ENCODE assay signal across 7 cellular contexts in genomic region chr6:32154514-32155161, GRCh38. TPM values are rescaled to one million over a fixed set of nuclear protein-coding genes. Genes with fewer than 3 reads are reported as not detected.
A peak's percentile ranks its signal among the peaks of the same experiment; 100 is the strongest.
DNase-seq lines count a peak whose midpoint lies in the region; ATAC-seq, FAIRE-seq and TF ChIP-seq lines count a peak whose summit lies in the region.

No MANE protein-coding gene starts in this region.

- H3K4me1 ChIP-seq in HUES48 (ENCODE audit: control insufficient read depth, insufficient read depth, low read length) = peaks cover 26% of the 10 kb centered on the region
- peaks cover 18% of the 10 kb centered on the region for H3K4me1 ChIP-seq in PC-9 (replicated peaks; ENCODE audit: insufficient read depth)
- peaks cover 19 to 47% of the 10 kb centered on the region in 2 donors for H3K4me1 ChIP-seq in thoracic aorta (ENCODE audit: control insufficient read depth in 1 of 2, low read depth in 2 of 2)

- H3K27me3 Mint-ChIP-seq in activated T-helper 1 cell treated with anti-CD3 and anti-CD28 coated beads, Interleukin-12 subunit alpha, Interleukin-12 subunit beta, Interleukin-2, Interleukin-4 antibody, amounts not matched to agents 30 ng/mL and 10 ng/mL and 1 ng/mL, durations not matched to agents 14 hours and 24 hours and 36 hours (ENCODE audit: insufficient read depth) = peaks cover 32% of the 10 kb centered on the region
- peaks cover 8 to 15% of the 10 kb centered on the region in 2 donors for H3K27me3 Mint-ChIP-seq in natural killer cell (ENCODE audit: low read depth in 2 of 2)

- CTCF ChIA-PET in PC-9 (lab: Charles Lee) = no interaction called here

- TF ChIP-seq POLR2A in GM12891 (IDR thresholded peaks at IDR 0.05; ENCODE audit: low read depth, low read length) = no peak

- H3K27me3 ChIP-seq in HUES48 (ENCODE audit: control insufficient read depth, insufficient read depth, low read length) (peaks cover 33% of the 10 kb centered on the region), PC-9 (ENCODE audit: insufficient read depth, low read depth) (no peaks in the 10 kb centered on the region), thoracic aorta (replicated peaks; ENCODE audit: insufficient read depth) (no peaks in the 10 kb centered on the region)

- peak overlapping the region; percentile 98 for H3K4me2 ChIP-seq in PC-9

- intact Hi-C loops in PC-9 (cut with micrococcal nuclease; ENCODE audit: unreplicated experiment) = loop anchor here (1.0 to 2.0 kb wide), 4 partner anchors 22 to 41 kb away; partner anchors contain the start of genes AGPAT1 and FKBPL
- intact Hi-C loops in activated T-helper 1 cell treated with anti-CD3 and anti-CD28 coated beads, Interleukin-12 subunit alpha, Interleukin-12 subunit beta, Interleukin-2, Interleukin-4 antibody, amounts not matched to agents 30 ng/mL and 10 ng/mL and 1 ng/mL, durations not matched to agents 14 hours and 24 hours and 36 hours (cut with micrococcal nuclease) = loop anchor here (1.0 kb wide), 6 partner anchors 22 to 106 kb away; partner anchors contain the start of genes AGPAT1 and FKBPL
- intact Hi-C loops in natural killer cell (cut with micrococcal nuclease) = loop anchor here (1.0 to 2.0 kb wide), 5 partner anchors 24 to 68 kb away; partner anchors contain the start of genes FKBPL and RNF5

- peak overlapping the region; percentile 82; the same call in 1 of the 2 replicates for H2AFZ ChIP-seq in PC-9

- peaks cover 16% of the 10 kb centered on the region; the same call in 1 of the 2 replicates for H3F3A ChIP-seq in PC-9 (ENCODE audit: insufficient read depth, low read depth)

- H3K4me3 Mint-ChIP-seq in activated T-helper 1 cell treated with anti-CD3 and anti-CD28 coated beads, Interleukin-12 subunit alpha, Interleukin-12 subunit beta, Interleukin-2, Interleukin-4 antibody, amounts not matched to agents 30 ng/mL and 10 ng/mL and 1 ng/mL, durations not matched to agents 14 hours and 24 hours and 36 hours = peak overlapping the region; percentile 99
- peak overlapping the region; percentile 96 for H3K4me3 Mint-ChIP-seq in natural killer cell

- H3K36me3 Mint-ChIP-seq in activated T-helper 1 cell treated with anti-CD3 and anti-CD28 coated beads, Interleukin-12 subunit alpha, Interleukin-12 subunit beta, Interleukin-2, Interleukin-4 antibody, amounts not matched to agents 30 ng/mL and 10 ng/mL and 1 ng/mL, durations not matched to agents 14 hours and 24 hours and 36 hours (ENCODE audit: low read depth) = peaks cover 19% of the 10 kb centered on the region
- H3K36me3 Mint-ChIP-seq in natural killer cell = peaks cover 6% of the 10 kb centered on the region

- DNase-seq in GM12891 (ENCODE audit: insufficient read length, low spot score) (peak; percentile 83), PC-9 (peak; percentile 72 to 74), fibroblast of gingiva (ENCODE audit: low read depth) (peak; percentile 59), natural killer cell (peak; percentile 61), thoracic aorta (ENCODE audit: low spot score) (peak; percentile 29)
- peak; percentile 58 for DNase-seq in activated T-helper 1 cell treated with anti-CD3 and anti-CD28 coated beads, Interleukin-12 subunit alpha, Interleukin-12 subunit beta, Interleukin-2, Interleukin-4 antibody, amounts not matched to agents 30 ng/mL and 10 ng/mL and 1 ng/mL, durations not matched to agents 14 hours and 24 hours and 36 hours (ENCODE audit: low spot score)

- no peaks in the 10 kb centered on the region for H3K9me3 Mint-ChIP-seq in activated T-helper 1 cell treated with anti-CD3 and anti-CD28 coated beads, Interleukin-12 subunit alpha, Interleukin-12 subunit beta, Interleukin-2, Interleukin-4 antibody, amounts not matched to agents 30 ng/mL and 10 ng/mL and 1 ng/mL, durations not matched to agents 14 hours and 24 hours and 36 hours
- no peaks in the 10 kb centered on the region for H3K9me3 Mint-ChIP-seq in natural killer cell

- H3K36me3 ChIP-seq in HUES48 (ENCODE audit: control insufficient read depth, insufficient read depth, low read length) = peaks cover 34% of the 10 kb centered on the region
- peaks cover 23% of the 10 kb centered on the region for H3K36me3 ChIP-seq in PC-9 (ENCODE audit: low read depth)
- peaks cover 11% of the 10 kb centered on the region for H3K36me3 ChIP-seq in thoracic aorta

- H3K9me3 ChIP-seq in HUES48 (ENCODE audit: control insufficient read depth, insufficient read depth, low read length) (no peaks in the 10 kb centered on the region), PC-9 (ENCODE audit: insufficient read depth, low read depth) (no peaks in the 10 kb centered on the region), thoracic aorta (no peaks in the 10 kb centered on the region)

- H3K4me1 Mint-ChIP-seq in activated T-helper 1 cell treated with anti-CD3 and anti-CD28 coated beads, Interleukin-12 subunit alpha, Interleukin-12 subunit beta, Interleukin-2, Interleukin-4 antibody, amounts not matched to agents 30 ng/mL and 10 ng/mL and 1 ng/mL, durations not matched to agents 14 hours and 24 hours and 36 hours (ENCODE audit: low read depth) = peaks cover 38% of the 10 kb centered on the region
- peaks cover 35 to 45% of the 10 kb centered on the region in 2 donors for H3K4me1 Mint-ChIP-seq in natural killer cell

- H3K27ac Mint-ChIP-seq in activated T-helper 1 cell treated with anti-CD3 and anti-CD28 coated beads, Interleukin-12 subunit alpha, Interleukin-12 subunit beta, Interleukin-2, Interleukin-4 antibody, amounts not matched to agents 30 ng/mL and 10 ng/mL and 1 ng/mL, durations not matched to agents 14 hours and 24 hours and 36 hours = peak overlapping the region; percentile 86
- H3K27ac Mint-ChIP-seq in natural killer cell = peak overlapping the region; percentile 90 to 98

- TF ChIP-seq CTCF in PC-9 (conservative IDR thresholded peaks at IDR 0.05) = peak; percentile 70
- TF ChIP-seq CTCF in natural killer cell (IDR thresholded peaks at IDR 0.05) = peak; percentile 59
- peak; percentile 63 for TF ChIP-seq CTCF in thoracic aorta (IDR thresholded peaks at IDR 0.05)

- H3K27ac ChIP-seq in HUES48 (ENCODE audit: low read depth, low read length) (peak overlapping the region; percentile 94), PC-9 (peak overlapping the region; percentile 96), thoracic aorta (peak overlapping the region; percentile 94 to 96)

- peaks cover 35% of the 10 kb centered on the region for H3K79me2 ChIP-seq in PC-9 (ENCODE audit: low read depth)

- peak; percentile 67 to 82 (median 73) for ATAC-seq in natural killer cell
- ATAC-seq in thoracic aorta (ENCODE audit: insufficient number of reproducible peaks, low FRiP score, low read depth) = peak; percentile 41

- H4K20me1 ChIP-seq in PC-9 (ENCODE audit: insufficient read depth) = 0 out of 2 replicates have a peak, but pooled peaks cover 2% of the 10 kb centered on the region

- H3K9ac ChIP-seq in HUES48 (ENCODE audit: low read depth, low read length) = peak overlapping the region; percentile 90

- BruUV-seq in PC-9 (replicated peaks; lab: Mats Ljungman, UMichigan) = no TSS peak

- POLR2A ChIA-PET in PC-9 (lab: Charles Lee; ENCODE audit: unreplicated experiment) = interaction anchor here (0.6 to 0.7 kb wide), 3 partner anchors 8 to 195 kb away, joined by 4 to 6 read pairs (median 4); partner anchors contain the start of gene ATF6B

- FAIRE-seq in GM12891 (lab: Jason Lieb, UNC) = peak; percentile 82

- peak overlapping the region; percentile 97 for H3K4me3 ChIP-seq in HUES48 (ENCODE audit: low read depth, low read length)
- peak overlapping the region; percentile 77 for H3K4me3 ChIP-seq in PC-9
- peak overlapping the region; percentile 94 for H3K4me3 ChIP-seq in thoracic aorta

- H3K9me2 ChIP-seq in PC-9 (ENCODE audit: insufficient read depth) = no peaks in the 10 kb centered on the region

TF ChIP-seq in GM12891, 5 proteins besides CTCF, POLR2A, EP300 and RAD21:
- TF ChIP-seq SPI1 (IDR thresholded peaks at IDR 0.05; ENCODE audit: low read depth, low read length) (peak; percentile 46), PAX5 (IDR thresholded peaks at IDR 0.05; ENCODE audit: insufficient read depth, low read length, severe bottlenecking) (no peak)

RNA-seq across cellular contexts. Expression of gene PPT2, which starts 0.7 kb away (rescaled TPM):
- polyA plus RNA-seq in GM12891 (2012; ENCODE audit: low read depth, missing spikeins) = 4.0 TPM
- total RNA-seq in PC-9 (2021) = 38.2 and 42.5 TPM in 2 replicates
- 12.4 and 17.1 TPM in 2 replicates for total RNA-seq in activated T-helper 1 cell treated with anti-CD3 and anti-CD28 coated beads, Interleukin-12 subunit alpha, Interleukin-12 subunit beta, Interleukin-2, Interleukin-4 antibody, amounts not matched to agents 30 ng/mL and 10 ng/mL and 1 ng/mL, durations not matched to agents 14 hours and 24 hours and 36 hours
- 10 to 100 TPM; 16.3 to 28.3 (median 19.0) TPM for total RNA-seq in natural killer cell
- 10 to 100 TPM; 21.8 to 42.0 TPM for total RNA-seq in thoracic aorta

RNA-seq across cellular contexts. Expression of gene PRRT1, which starts 2.9 kb away (rescaled TPM):
- not detected for polyA plus RNA-seq in GM12891 (2012; ENCODE audit: low read depth, missing spikeins)
- total RNA-seq in PC-9 (2021) (12.6 and 15.9 TPM in 2 replicates), natural killer cell (under 1 TPM; 0.38 to 0.63 (median 0.54) TPM), thoracic aorta (1 to 10 TPM; 3.8 to 6.8 TPM)
- total RNA-seq in activated T-helper 1 cell treated with anti-CD3 and anti-CD28 coated beads, Interleukin-12 subunit alpha, Interleukin-12 subunit beta, Interleukin-2, Interleukin-4 antibody, amounts not matched to agents 30 ng/mL and 10 ng/mL and 1 ng/mL, durations not matched to agents 14 hours and 24 hours and 36 hours = 0.24 and 0.57 TPM in 2 replicates

RNA-seq across cellular contexts. Expression of gene EGFL8, which starts 9.8 kb away (rescaled TPM):
- polyA plus RNA-seq in GM12891 (2012; ENCODE audit: low read depth, missing spikeins) = 2.4 TPM
- total RNA-seq in PC-9 (2021) = 23.3 and 26.0 TPM in 2 replicates
- total RNA-seq in activated T-helper 1 cell treated with anti-CD3 and anti-CD28 coated beads, Interleukin-12 subunit alpha, Interleukin-12 subunit beta, Interleukin-2, Interleukin-4 antibody, amounts not matched to agents 30 ng/mL and 10 ng/mL and 1 ng/mL, durations not matched to agents 14 hours and 24 hours and 36 hours = 8.3 and 9.1 TPM in 2 replicates
- 10 to 100 TPM; 18.2 to 22.9 (median 20.1) TPM for total RNA-seq in natural killer cell
- 10 to 100 TPM; 13.8 to 16.2 TPM for total RNA-seq in thoracic aorta

RNA-seq across cellular contexts. Expression of gene AGPAT1, which starts 21.2 kb away (rescaled TPM):
- polyA plus RNA-seq in GM12891 (2012; ENCODE audit: low read depth, missing spikeins) = 26.8 TPM
- total RNA-seq in PC-9 (2021) = 58.9 and 61.7 TPM in 2 replicates
- total RNA-seq in activated T-helper 1 cell treated with anti-CD3 and anti-CD28 coated beads, Interleukin-12 subunit alpha, Interleukin-12 subunit beta, Interleukin-2, Interleukin-4 antibody, amounts not matched to agents 30 ng/mL and 10 ng/mL and 1 ng/mL, durations not matched to agents 14 hours and 24 hours and 36 hours = 34.5 and 35.6 TPM in 2 replicates
- total RNA-seq in natural killer cell = 10 to 100 TPM; 29.5 to 31.9 (median 31.2) TPM
- total RNA-seq in thoracic aorta = 10 to 100 TPM; 43.0 to 53.1 TPM

RNA-seq across cellular contexts. Expression of gene RNF5, which starts 23.6 kb away (rescaled TPM):
- 97.5 TPM for polyA plus RNA-seq in GM12891 (2012; ENCODE audit: low read depth, missing spikeins)
- total RNA-seq in PC-9 (2021) (45.6 and 51.3 TPM in 2 replicates), natural killer cell (10 to 100 TPM; 35.1 to 39.2 (median 36.6) TPM), thoracic aorta (10 to 100 TPM; 63.5 to 68.4 TPM)
- 58.1 and 60.4 TPM in 2 replicates for total RNA-seq in activated T-helper 1 cell treated with anti-CD3 and anti-CD28 coated beads, Interleukin-12 subunit alpha, Interleukin-12 subunit beta, Interleukin-2, Interleukin-4 antibody, amounts not matched to agents 30 ng/mL and 10 ng/mL and 1 ng/mL, durations not matched to agents 14 hours and 24 hours and 36 hours

Comparison
In these comparisons a context has a peak if more than half of its experiments do, and no peak if none do; other contexts are left out.
1. Peak in every context shown above with its lines: DNase-seq, ATAC-seq, H3K4me3 ChIP-seq and H3K27ac ChIP-seq.
2. DNase-seq: peak in every context shown above with its lines; median percentile 83 in GM12891; 73 in PC-9; 61 in natural killer cell; 59 in fibroblast of gingiva; 58 in activated T-helper 1 cell treated with anti-CD3 and anti-CD28 coated beads, Interleukin-12 subunit alpha, Interleukin-12 subunit beta, Interleukin-2, Interleukin-4 antibody, amounts not matched to agents 30 ng/mL and 10 ng/mL and 1 ng/mL, durations not matched to agents 14 hours and 24 hours and 36 hours; 29 in thoracic aorta.